In genomic region chr7:138505361-138505873, GRCh38 we compare ENCODE assay signal across 28 cellular contexts.
"Had no signal": no experiment of that assay in that cellular context is flagged by ENCODE, and none has a peak within 500 bp of the region (broad histone marks: within the 10 kb centered on the region; RNA-seq: fewer than 3 reads in every experiment).

No MANE protein-coding gene starts in this region.

- H3K27me3 Mint-ChIP-seq: dendritic cell treated with granulocyte-macrophage colony-stimulating factor and Interleukin-4, amounts not matched to agents 40 ng/mL and 50 ng/mL, for 4 days; memory B cell; naive B cell; natural killer cell treated with Interleukin-12 subunit alpha and Interleukin-12 subunit beta and Interleukin-15 and Interleukin-18, amount 100 ng/mL, for 72 hours had no signal

- H3K9me3 ChIP-seq: esophagus muscularis mucosa, gastroesophageal sphincter, heart left ventricle, mucosa of descending colon, neutrophil, pancreas, stomach, thyroid gland had no signal

- H3K4me3 ChIP-seq: esophagus muscularis mucosa, gastroesophageal sphincter, heart left ventricle, hepatocyte, lung, mucosa of descending colon, pancreas, smooth muscle cell, stomach, thyroid gland had no signal

- FAIRE-seq: endothelial cell of umbilical vein, kidney, pancreas had no signal

- H2AFZ ChIP-seq: hepatocyte had no signal

- H3K4me1 ChIP-seq: esophagus muscularis mucosa, foreskin keratinocyte, gastroesophageal sphincter, pancreas, thyroid gland had no signal

- H3K4me3 Mint-ChIP-seq: dendritic cell treated with granulocyte-macrophage colony-stimulating factor and Interleukin-4, amounts not matched to agents 40 ng/mL and 50 ng/mL, for 4 days; endodermal cell; memory B cell; naive B cell; natural killer cell treated with Interleukin-12 subunit alpha and Interleukin-12 subunit beta and Interleukin-15 and Interleukin-18, amount 100 ng/mL, for 72 hours; neural crest cell; stimulated activated effector memory CD8-positive, alpha-beta T cell treated with anti-CD3 and anti-CD28 coated beads, Interleukin-12 subunit alpha, Interleukin-12 subunit beta, amount 100 ng/mL, for 72 hours had no signal

- ATAC-seq: foreskin keratinocyte; gastroesophageal sphincter; heart left ventricle; mucosa of descending colon; natural killer cell treated with Interleukin-12 subunit alpha and Interleukin-12 subunit beta and Interleukin-15 and Interleukin-18, amount 100 ng/mL, for 72 hours; pancreas; sciatic nerve; stimulated activated effector memory CD8-positive, alpha-beta T cell treated with anti-CD3 and anti-CD28 coated beads, Interleukin-12 subunit alpha, Interleukin-12 subunit beta, amount 100 ng/mL, for 72 hours had no signal

- H3K27me3 ChIP-seq: esophagus muscularis mucosa, foreskin keratinocyte, gastroesophageal sphincter, heart left ventricle, hepatocyte, neutrophil, pancreas, stomach, thyroid gland had no signal

- H3K4me2 ChIP-seq: hepatocyte, smooth muscle cell had no signal

- H3K9me3 Mint-ChIP-seq: dendritic cell treated with granulocyte-macrophage colony-stimulating factor and Interleukin-4, amounts not matched to agents 40 ng/mL and 50 ng/mL, for 4 days; memory B cell; natural killer cell treated with Interleukin-12 subunit alpha and Interleukin-12 subunit beta and Interleukin-15 and Interleukin-18, amount 100 ng/mL, for 72 hours; stimulated activated effector memory CD8-positive, alpha-beta T cell treated with anti-CD3 and anti-CD28 coated beads, Interleukin-12 subunit alpha, Interleukin-12 subunit beta, amount 100 ng/mL, for 72 hours had no signal

- DNase-seq: effector CD8-positive, alpha-beta T cell; endodermal cell; foreskin keratinocyte; heart left ventricle; kidney; mucosa of descending colon; naive B cell; pancreas; stimulated activated CD4-positive, alpha-beta T cell treated with anti-CD3 and anti-CD28 coated beads, Interleukin-12 subunit alpha, Interleukin-12 subunit beta, amount 100 ng/mL, for 4 hours; stimulated activated CD4-positive, alpha-beta T cell treated with anti-CD3 and anti-CD28 coated beads, Interleukin-2, amount 100 ng/mL, for 24 hours; stimulated activated CD4-positive, alpha-beta T cell treated with anti-CD3 and anti-CD28 coated beads, Interleukin-4, amount 100 ng/mL, for 24 hours; stimulated activated naive CD4-positive, alpha-beta T cell treated with Interleukin-2 at 50 U/mL for 16 hours; stomach; thyroid gland; trophoblast cell had no signal

- H3K27ac ChIP-seq: esophagus muscularis mucosa, foreskin keratinocyte, gastroesophageal sphincter, heart left ventricle, hepatocyte, neutrophil, pancreas, stomach, thyroid gland had no signal

- H3K27ac Mint-ChIP-seq: dendritic cell treated with granulocyte-macrophage colony-stimulating factor and Interleukin-4, amounts not matched to agents 40 ng/mL and 50 ng/mL, for 4 days; endodermal cell; memory B cell; natural killer cell treated with Interleukin-12 subunit alpha and Interleukin-12 subunit beta and Interleukin-15 and Interleukin-18, amount 100 ng/mL, for 72 hours; stimulated activated effector memory CD8-positive, alpha-beta T cell treated with anti-CD3 and anti-CD28 coated beads, Interleukin-12 subunit alpha, Interleukin-12 subunit beta, amount 100 ng/mL, for 72 hours had no signal

- H3K36me3 ChIP-seq: pancreas, thyroid gland had no signal
